In genomic region chr19:6372594-6373095, GRCh38 we compare ENCODE assay signal across 1 cellular context.
TF ChIP-seq lines count a peak whose summit lies in the region.

A gene with protein sequence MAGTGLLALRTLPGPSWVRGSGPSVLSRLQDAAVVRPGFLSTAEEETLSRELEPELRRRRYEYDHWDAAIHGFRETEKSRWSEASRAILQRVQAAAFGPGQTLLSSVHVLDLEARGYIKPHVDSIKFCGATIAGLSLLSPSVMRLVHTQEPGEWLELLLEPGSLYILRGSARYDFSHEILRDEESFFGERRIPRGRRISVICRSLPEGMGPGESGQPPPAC (plus strand): TSS chr19:6372794. CDS start chr19:6372821, 27 bp downstream.

TF ChIP-seq in K562, 482 proteins besides CTCF, POLR2A, EP300 and RAD21 (continued from another document and continues in another):
- TF ChIP-seq NUFIP1 (IDR thresholded peaks at IDR 0.05; ENCODE audit: partially characterized antibody) = no peak
- TF ChIP-seq, protein P1, sequence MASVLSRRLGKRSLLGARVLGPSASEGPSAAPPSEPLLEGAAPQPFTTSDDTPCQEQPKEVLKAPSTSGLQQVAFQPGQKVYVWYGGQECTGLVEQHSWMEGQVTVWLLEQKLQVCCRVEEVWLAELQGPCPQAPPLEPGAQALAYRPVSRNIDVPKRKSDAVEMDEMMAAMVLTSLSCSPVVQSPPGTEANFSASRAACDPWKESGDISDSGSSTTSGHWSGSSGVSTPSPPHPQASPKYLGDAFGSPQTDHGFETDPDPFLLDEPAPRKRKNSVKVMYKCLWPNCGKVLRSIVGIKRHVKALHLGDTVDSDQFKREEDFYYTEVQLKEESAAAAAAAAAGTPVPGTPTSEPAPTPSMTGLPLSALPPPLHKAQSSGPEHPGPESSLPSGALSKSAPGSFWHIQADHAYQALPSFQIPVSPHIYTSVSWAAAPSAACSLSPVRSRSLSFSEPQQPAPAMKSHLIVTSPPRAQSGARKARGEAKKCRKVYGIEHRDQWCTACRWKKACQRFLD (CRISPR knock-in tag; IDR thresholded peaks at IDR 0.05) = no peak
- no peak for TF ChIP-seq FOXK2 (conservative IDR thresholded peaks at IDR 0.05 in 1 of 2, IDR thresholded peaks at IDR 0.05 in 1 of 2; ENCODE audit: low read depth in 2 of 2)
- no peak for TF ChIP-seq CEBPG (CRISPR knock-in tag; IDR thresholded peaks at IDR 0.05)
- TF ChIP-seq CEBPG (tag; conservative IDR thresholded peaks at IDR 0.05 in 1 of 2, IDR thresholded peaks at IDR 0.05 in 1 of 2) = no peak
- no peak for TF ChIP-seq ZNF124 (CRISPR knock-in tag; IDR thresholded peaks at IDR 0.05)
- TF ChIP-seq ZNF224 (CRISPR knock-in tag; IDR thresholded peaks at IDR 0.05) = no peak
- no peak for TF ChIP-seq ZNF407 (IDR thresholded peaks at IDR 0.05; ENCODE audit: low read depth)
- TF ChIP-seq SP2 (IDR thresholded peaks at IDR 0.05; ENCODE audit: extremely low read depth, low read depth, low read length, poor library complexity, severe bottlenecking) = peak; percentile 97
- TF ChIP-seq, protein P2, sequence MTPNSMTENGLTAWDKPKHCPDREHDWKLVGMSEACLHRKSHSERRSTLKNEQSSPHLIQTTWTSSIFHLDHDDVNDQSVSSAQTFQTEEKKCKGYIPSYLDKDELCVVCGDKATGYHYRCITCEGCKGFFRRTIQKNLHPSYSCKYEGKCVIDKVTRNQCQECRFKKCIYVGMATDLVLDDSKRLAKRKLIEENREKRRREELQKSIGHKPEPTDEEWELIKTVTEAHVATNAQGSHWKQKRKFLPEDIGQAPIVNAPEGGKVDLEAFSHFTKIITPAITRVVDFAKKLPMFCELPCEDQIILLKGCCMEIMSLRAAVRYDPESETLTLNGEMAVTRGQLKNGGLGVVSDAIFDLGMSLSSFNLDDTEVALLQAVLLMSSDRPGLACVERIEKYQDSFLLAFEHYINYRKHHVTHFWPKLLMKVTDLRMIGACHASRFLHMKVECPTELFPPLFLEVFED (CRISPR knock-in tag; conservative IDR thresholded peaks at IDR 0.05) = no peak
- peak; percentile 95 for TF ChIP-seq CHD2 (IDR thresholded peaks at IDR 0.05; ENCODE audit: low read depth, low read length)
- TF ChIP-seq FOXM1 (IDR thresholded peaks at IDR 0.05; ENCODE audit: low read depth) = no peak; the same call in 1 of the 2 replicates
- no peak for TF ChIP-seq FOXM1 (CRISPR knock-in tag; IDR thresholded peaks at IDR 0.05; ENCODE audit: low read depth)
- TF ChIP-seq ELF4 (CRISPR knock-in tag; IDR thresholded peaks at IDR 0.05) = no peak
- TF ChIP-seq, protein P3, sequence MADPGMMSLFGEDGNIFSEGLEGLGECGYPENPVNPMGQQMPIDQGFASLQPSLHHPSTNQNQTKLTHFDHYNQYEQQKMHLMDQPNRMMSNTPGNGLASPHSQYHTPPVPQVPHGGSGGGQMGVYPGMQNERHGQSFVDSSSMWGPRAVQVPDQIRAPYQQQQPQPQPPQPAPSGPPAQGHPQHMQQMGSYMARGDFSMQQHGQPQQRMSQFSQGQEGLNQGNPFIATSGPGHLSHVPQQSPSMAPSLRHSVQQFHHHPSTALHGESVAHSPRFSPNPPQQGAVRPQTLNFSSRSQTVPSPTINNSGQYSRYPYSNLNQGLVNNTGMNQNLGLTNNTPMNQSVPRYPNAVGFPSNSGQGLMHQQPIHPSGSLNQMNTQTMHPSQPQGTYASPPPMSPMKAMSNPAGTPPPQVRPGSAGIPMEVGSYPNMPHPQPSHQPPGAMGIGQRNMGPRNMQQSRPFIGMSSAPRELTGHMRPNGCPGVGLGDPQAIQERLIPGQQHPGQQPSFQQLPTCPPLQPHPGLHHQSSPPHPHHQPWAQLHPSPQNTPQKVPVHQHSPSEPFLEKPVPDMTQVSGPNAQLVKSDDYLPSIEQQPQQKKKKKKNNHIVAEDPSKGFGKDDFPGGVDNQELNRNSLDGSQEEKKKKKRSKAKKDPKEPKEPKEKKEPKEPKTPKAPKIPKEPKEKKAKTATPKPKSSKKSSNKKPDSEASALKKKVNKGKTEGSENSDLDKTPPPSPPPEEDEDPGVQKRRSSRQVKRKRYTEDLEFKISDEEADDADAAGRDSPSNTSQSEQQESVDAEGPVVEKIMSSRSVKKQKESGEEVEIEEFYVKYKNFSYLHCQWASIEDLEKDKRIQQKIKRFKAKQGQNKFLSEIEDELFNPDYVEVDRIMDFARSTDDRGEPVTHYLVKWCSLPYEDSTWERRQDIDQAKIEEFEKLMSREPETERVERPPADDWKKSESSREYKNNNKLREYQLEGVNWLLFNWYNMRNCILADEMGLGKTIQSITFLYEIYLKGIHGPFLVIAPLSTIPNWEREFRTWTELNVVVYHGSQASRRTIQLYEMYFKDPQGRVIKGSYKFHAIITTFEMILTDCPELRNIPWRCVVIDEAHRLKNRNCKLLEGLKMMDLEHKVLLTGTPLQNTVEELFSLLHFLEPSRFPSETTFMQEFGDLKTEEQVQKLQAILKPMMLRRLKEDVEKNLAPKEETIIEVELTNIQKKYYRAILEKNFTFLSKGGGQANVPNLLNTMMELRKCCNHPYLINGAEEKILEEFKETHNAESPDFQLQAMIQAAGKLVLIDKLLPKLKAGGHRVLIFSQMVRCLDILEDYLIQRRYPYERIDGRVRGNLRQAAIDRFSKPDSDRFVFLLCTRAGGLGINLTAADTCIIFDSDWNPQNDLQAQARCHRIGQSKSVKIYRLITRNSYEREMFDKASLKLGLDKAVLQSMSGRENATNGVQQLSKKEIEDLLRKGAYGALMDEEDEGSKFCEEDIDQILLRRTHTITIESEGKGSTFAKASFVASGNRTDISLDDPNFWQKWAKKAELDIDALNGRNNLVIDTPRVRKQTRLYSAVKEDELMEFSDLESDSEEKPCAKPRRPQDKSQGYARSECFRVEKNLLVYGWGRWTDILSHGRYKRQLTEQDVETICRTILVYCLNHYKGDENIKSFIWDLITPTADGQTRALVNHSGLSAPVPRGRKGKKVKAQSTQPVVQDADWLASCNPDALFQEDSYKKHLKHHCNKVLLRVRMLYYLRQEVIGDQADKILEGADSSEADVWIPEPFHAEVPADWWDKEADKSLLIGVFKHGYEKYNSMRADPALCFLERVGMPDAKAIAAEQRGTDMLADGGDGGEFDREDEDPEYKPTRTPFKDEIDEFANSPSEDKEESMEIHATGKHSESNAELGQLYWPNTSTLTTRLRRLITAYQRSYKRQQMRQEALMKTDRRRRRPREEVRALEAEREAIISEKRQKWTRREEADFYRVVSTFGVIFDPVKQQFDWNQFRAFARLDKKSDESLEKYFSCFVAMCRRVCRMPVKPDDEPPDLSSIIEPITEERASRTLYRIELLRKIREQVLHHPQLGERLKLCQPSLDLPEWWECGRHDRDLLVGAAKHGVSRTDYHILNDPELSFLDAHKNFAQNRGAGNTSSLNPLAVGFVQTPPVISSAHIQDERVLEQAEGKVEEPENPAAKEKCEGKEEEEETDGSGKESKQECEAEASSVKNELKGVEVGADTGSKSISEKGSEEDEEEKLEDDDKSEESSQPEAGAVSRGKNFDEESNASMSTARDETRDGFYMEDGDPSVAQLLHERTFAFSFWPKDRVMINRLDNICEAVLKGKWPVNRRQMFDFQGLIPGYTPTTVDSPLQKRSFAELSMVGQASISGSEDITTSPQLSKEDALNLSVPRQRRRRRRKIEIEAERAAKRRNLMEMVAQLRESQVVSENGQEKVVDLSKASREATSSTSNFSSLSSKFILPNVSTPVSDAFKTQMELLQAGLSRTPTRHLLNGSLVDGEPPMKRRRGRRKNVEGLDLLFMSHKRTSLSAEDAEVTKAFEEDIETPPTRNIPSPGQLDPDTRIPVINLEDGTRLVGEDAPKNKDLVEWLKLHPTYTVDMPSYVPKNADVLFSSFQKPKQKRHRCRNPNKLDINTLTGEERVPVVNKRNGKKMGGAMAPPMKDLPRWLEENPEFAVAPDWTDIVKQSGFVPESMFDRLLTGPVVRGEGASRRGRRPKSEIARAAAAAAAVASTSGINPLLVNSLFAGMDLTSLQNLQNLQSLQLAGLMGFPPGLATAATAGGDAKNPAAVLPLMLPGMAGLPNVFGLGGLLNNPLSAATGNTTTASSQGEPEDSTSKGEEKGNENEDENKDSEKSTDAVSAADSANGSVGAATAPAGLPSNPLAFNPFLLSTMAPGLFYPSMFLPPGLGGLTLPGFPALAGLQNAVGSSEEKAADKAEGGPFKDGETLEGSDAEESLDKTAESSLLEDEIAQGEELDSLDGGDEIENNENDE (IDR thresholded peaks at IDR 0.05; ENCODE audit: low read depth, low read length) = no peak
- no peak for TF ChIP-seq NFRKB (IDR thresholded peaks at IDR 0.05; ENCODE audit: low read depth)
- TF ChIP-seq NCOR1 (IDR thresholded peaks at IDR 0.05) = no peak
- TF ChIP-seq ARID1B (IDR thresholded peaks at IDR 0.05) = no peak
- peak; percentile 89 for TF ChIP-seq RBFOX2 (IDR thresholded peaks at IDR 0.05; ENCODE audit: low read depth, low read length)
- no peak for TF ChIP-seq SREBF1 (IDR thresholded peaks at IDR 0.05; ENCODE audit: borderline replicate concordance, low read depth, low read length)
- TF ChIP-seq TCF3 (CRISPR knock-in tag; IDR thresholded peaks at IDR 0.05) = no peak
- no peak for TF ChIP-seq NCOA4 (IDR thresholded peaks at IDR 0.05; ENCODE audit: partially characterized antibody)
- 0 out of 2 replicates have a peak, but pooled peaks have one; percentile 26 for TF ChIP-seq GATAD2A (IDR thresholded peaks at IDR 0.05)
- TF ChIP-seq MIER1 (IDR thresholded peaks at IDR 0.05; ENCODE audit: low read depth) = no peak
- TF ChIP-seq, protein P4, sequence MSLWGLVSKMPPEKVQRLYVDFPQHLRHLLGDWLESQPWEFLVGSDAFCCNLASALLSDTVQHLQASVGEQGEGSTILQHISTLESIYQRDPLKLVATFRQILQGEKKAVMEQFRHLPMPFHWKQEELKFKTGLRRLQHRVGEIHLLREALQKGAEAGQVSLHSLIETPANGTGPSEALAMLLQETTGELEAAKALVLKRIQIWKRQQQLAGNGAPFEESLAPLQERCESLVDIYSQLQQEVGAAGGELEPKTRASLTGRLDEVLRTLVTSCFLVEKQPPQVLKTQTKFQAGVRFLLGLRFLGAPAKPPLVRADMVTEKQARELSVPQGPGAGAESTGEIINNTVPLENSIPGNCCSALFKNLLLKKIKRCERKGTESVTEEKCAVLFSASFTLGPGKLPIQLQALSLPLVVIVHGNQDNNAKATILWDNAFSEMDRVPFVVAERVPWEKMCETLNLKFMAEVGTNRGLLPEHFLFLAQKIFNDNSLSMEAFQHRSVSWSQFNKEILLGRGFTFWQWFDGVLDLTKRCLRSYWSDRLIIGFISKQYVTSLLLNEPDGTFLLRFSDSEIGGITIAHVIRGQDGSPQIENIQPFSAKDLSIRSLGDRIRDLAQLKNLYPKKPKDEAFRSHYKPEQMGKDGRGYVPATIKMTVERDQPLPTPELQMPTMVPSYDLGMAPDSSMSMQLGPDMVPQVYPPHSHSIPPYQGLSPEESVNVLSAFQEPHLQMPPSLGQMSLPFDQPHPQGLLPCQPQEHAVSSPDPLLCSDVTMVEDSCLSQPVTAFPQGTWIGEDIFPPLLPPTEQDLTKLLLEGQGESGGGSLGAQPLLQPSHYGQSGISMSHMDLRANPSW (CRISPR knock-in tag; IDR thresholded peaks at IDR 0.05) = no peak
- TF ChIP-seq ZFP1 (CRISPR knock-in tag; IDR thresholded peaks at IDR 0.05) = no peak
- TF ChIP-seq POLR3G (IDR thresholded peaks at IDR 0.05; ENCODE audit: extremely low read depth, insufficient read length, insufficient replicate concordance) = no peak
